Comparison of ENCODE assay signal across 9 cellular contexts in genomic region chr14:24427537-24428508, GRCh38. TPM values are rescaled to one million over a fixed set of nuclear protein-coding genes. Genes with fewer than 3 reads are reported as not detected.
DNase-seq lines count a peak whose midpoint lies in the region; ATAC-seq and TF ChIP-seq lines count a peak whose summit lies in the region.
"Had no signal": no experiment of that assay in that cellular context is flagged by ENCODE, and none has a peak within 500 bp of the region (broad histone marks: within the 10 kb centered on the region; RNA-seq: fewer than 3 reads in every experiment).

No MANE protein-coding gene starts in this region.

- TF ChIP-seq CTCF in Caco-2 (IDR thresholded peaks at IDR 0.05; ENCODE audit: insufficient read depth in 1 of 2, low read depth in 1 of 2, low read length in 1 of 2, severe bottlenecking in 1 of 2, unreplicated experiment in 1 of 2) (no peak), RWPE1 (conservative IDR thresholded peaks at IDR 0.05; ENCODE audit: low read depth) (no peak), esophagus muscularis mucosa (IDR thresholded peaks at IDR 0.05) (no peak), ovary (IDR thresholded peaks at IDR 0.05) (no peak), OCI-LY7 (conservative IDR thresholded peaks at IDR 0.05; ENCODE audit: low read length) (no peak)

- no peak overlapping the region for H3K4me3 ChIP-seq in Caco-2 (ENCODE audit: low read depth, low read length)
- H3K4me3 ChIP-seq in esophagus muscularis mucosa: no peak overlapping the region
- no peak overlapping the region for H3K4me3 ChIP-seq in ovary
- no peak overlapping the region for H3K4me3 ChIP-seq in OCI-LY7 (ENCODE audit: low read depth, low read length, poor library complexity, severe bottlenecking)

- no TSS peak for BruUV-seq in Caco-2 (replicated peaks; lab: Mats Ljungman, UMichigan)
- no TSS peak for BruUV-seq in OCI-LY7 (replicated peaks; lab: Mats Ljungman, UMichigan)

- peaks cover 5% of the 10 kb centered on the region; the same call in 1 of the 2 replicates for H3K79me2 ChIP-seq in OCI-LY7 (ENCODE audit: insufficient read depth, low read depth, low read length)

- H3K27ac ChIP-seq in RWPE1 (peak overlapping the region; percentile 91), esophagus muscularis mucosa (replicated peaks in 1 of 4) (no peak overlapping the region), ovary (peak overlapping the region in 1 of 2 donors; percentile 99), OCI-LY7 (ENCODE audit: low read depth, low read length, poor library complexity, severe bottlenecking) (no peak overlapping the region)

- H3K9me3 ChIP-seq in Caco-2: no peaks in the 10 kb centered on the region
- H3K9me3 ChIP-seq in esophagus muscularis mucosa: no peaks in the 10 kb centered on the region
- H3K9me3 ChIP-seq in ovary: no peaks in the 10 kb centered on the region
- no peaks in the 10 kb centered on the region for H3K9me3 ChIP-seq in OCI-LY7 (ENCODE audit: low read length)

- no peaks in the 10 kb centered on the region for H3K9me3 Mint-ChIP-seq in Caco-2 (ENCODE audit: unreplicated experiment)

- peak overlapping the region; percentile 48 for H3K4me3 Mint-ChIP-seq in Caco-2 (ENCODE audit: unreplicated experiment)

- no peaks in the 10 kb centered on the region for H3K9me2 ChIP-seq in OCI-LY7 (ENCODE audit: insufficient read depth, low read length)

- H3K4me1 Mint-ChIP-seq in Caco-2 (ENCODE audit: low read depth, unreplicated experiment): peaks cover 33% of the 10 kb centered on the region

- no peak for TF ChIP-seq POLR2A in esophagus muscularis mucosa (IDR thresholded peaks at IDR 0.05; ENCODE audit: low read depth)
- no peak for TF ChIP-seq POLR2A in ovary (IDR thresholded peaks at IDR 0.05)

- H3K4me1 ChIP-seq in Caco-2: peaks cover 71% of the 10 kb centered on the region
- H3K4me1 ChIP-seq in esophagus muscularis mucosa: peaks cover 34 to 53% (median 45%) of the 10 kb centered on the region in 4 donors
- peaks cover 15% of the 10 kb centered on the region for H3K4me1 ChIP-seq in ovary (ENCODE audit: insufficient read depth)
- H3K4me1 ChIP-seq in OCI-LY7 (ENCODE audit: insufficient read depth, low read length, poor library complexity, severe bottlenecking): peaks cover 31% of the 10 kb centered on the region

- H2AFZ ChIP-seq in OCI-LY7 (ENCODE audit: low read length): no peak overlapping the region

- no peaks in the 10 kb centered on the region for H3K27me3 Mint-ChIP-seq in Caco-2 (ENCODE audit: insufficient read depth, unreplicated experiment)

- intact Hi-C loops in Caco-2 (cut with micrococcal nuclease; ENCODE audit: unreplicated experiment) (loop anchor here (1.0 kb wide), 1 partner anchor 61 kb away; no protein-coding TSS in a partner anchor), esophagus muscularis mucosa (cut with DNase I) (no loop called here), ovary (cut with DNase I) (no loop called here), OCI-LY7 (cut with micrococcal nuclease; ENCODE audit: unreplicated experiment) (no loop called here)

- POLR2A ChIA-PET in Caco-2 (lab: Charles Lee): interaction anchor here (1.0 kb wide), 2 partner anchors 14 to 62 kb away, joined by 3 read pairs; no protein-coding TSS in a partner anchor
- POLR2A ChIA-PET in RWPE1 (lab: Yijun Ruan, JAX; ENCODE audit: low non-redundant PET): no interaction called here
- POLR2A ChIA-PET in OCI-LY7 (lab: Charles Lee): interaction anchor here (1.4 kb wide), 1 partner anchor 83 kb away, joined by 3 read pairs; no protein-coding TSS in a partner anchor

- H4K20me1 ChIP-seq in OCI-LY7 (ENCODE audit: insufficient read depth, low read length): no peaks in the 10 kb centered on the region

- peak overlapping the region; percentile 39 for H3K27ac Mint-ChIP-seq in Caco-2 (ENCODE audit: unreplicated experiment)

- 85% methylated on average over 14 of the region's 18 CpGs for WGBS in esophagus muscularis mucosa
- WGBS in ovary, 3 donors: 85 to 88% (median 85%) methylated on average over 18 of the region's 18 CpGs

- no peak overlapping the region for H3K4me2 ChIP-seq in OCI-LY7 (ENCODE audit: low read length)

- TF ChIP-seq EP300 in esophagus muscularis mucosa (IDR thresholded peaks at IDR 0.05) (no peak), ovary (IDR thresholded peaks at IDR 0.05) (no peak)

- H3K36me3 ChIP-seq in Caco-2 (ENCODE audit: control insufficient read depth, insufficient read depth, low read length): peaks cover 3% of the 10 kb centered on the region; the same call in 1 of the 2 replicates
- H3K36me3 ChIP-seq in esophagus muscularis mucosa: peaks cover 6 to 18% (median 16%) of the 10 kb centered on the region in 4 donors
- no peaks in the 10 kb centered on the region for H3K36me3 ChIP-seq in ovary
- peaks cover 5% of the 10 kb centered on the region; the same call in 1 of the 2 replicates for H3K36me3 ChIP-seq in OCI-LY7 (ENCODE audit: insufficient read depth, low read length)

- H3K36me3 Mint-ChIP-seq in Caco-2 (ENCODE audit: insufficient read depth, unreplicated experiment): peaks cover 7% of the 10 kb centered on the region

- H3K27me3 ChIP-seq in Caco-2 (replicated peaks; ENCODE audit: control insufficient read depth, insufficient read depth, low read length): no peaks in the 10 kb centered on the region
- no peaks in the 10 kb centered on the region for H3K27me3 ChIP-seq in esophagus muscularis mucosa
- no peaks in the 10 kb centered on the region for H3K27me3 ChIP-seq in ovary

- CTCF ChIA-PET in Caco-2 (lab: Charles Lee): interaction anchor here (1.2 to 2.3 kb wide), 3 partner anchors 8 to 95 kb away, joined by 5 to 23 read pairs (median 22); no protein-coding TSS in a partner anchor
- CTCF ChIA-PET in RWPE1 (lab: Yijun Ruan, JAX): interaction anchor here (2.6 kb wide), 1 partner anchor 94 kb away, joined by 11 read pairs; no protein-coding TSS in a partner anchor
- CTCF ChIA-PET in OCI-LY7 (lab: Charles Lee; ENCODE audit: unreplicated experiment): no interaction called here

- no peak for DNase-seq in Caco-2
- DNase-seq in RWPE1 (ENCODE audit: low spot score): no peak
- peak; percentile 55 for DNase-seq in esophagus muscularis mucosa (ENCODE audit: extremely low spot score)
- peak; percentile 13 to 43 (median 38) for DNase-seq in ovary
- DNase-seq in OCI-LY7 (ENCODE audit: low spot score): no peak
- no peak for DNase-seq in NCI-H187 treated with DMSO at 0.1 percent for 48 hours (lab: John Stamatoyannopoulos, UW)
- DNase-seq: NCI-H1092, T1000 had no signal

- ATAC-seq in HG03565 (IDR thresholded peaks at IDR 0.05; ENCODE audit: unreplicated experiment): no peak

RNA-seq across cellular contexts. Expression of gene CBLN3, which starts 1.6 kb away (rescaled TPM):
- total RNA-seq in Caco-2 (2022) (1.1 and 1.4 TPM in 2 replicates), esophagus muscularis mucosa (1 to 10 TPM; 1.2 to 2.2 (median 1.9) TPM), ovary (10 to 100 TPM in 1 of 7 donors, 1 to 10 TPM in 6; 2.0 to 10.5 (median 4.7) TPM), OCI-LY7 (2022) (6.7 and 7.9 TPM in 2 replicates)
- 1 to 10 TPM; 5.8 to 7.5 TPM for polyA plus RNA-seq in ovary
- total RNA-seq in OCI-LY7 (2014; rRNA removed; shearing (Covaris generic)): 1.2 and 2.0 TPM in 2 replicates

RNA-seq across cellular contexts. Expression of gene KHNYN, which starts 1.9 kb away (rescaled TPM):
- total RNA-seq in Caco-2 (2022) (50.0 and 50.5 TPM in 2 replicates), esophagus muscularis mucosa (10 to 100 TPM; 46.5 to 75.8 (median 58.4) TPM), ovary (10 to 100 TPM; 41.1 to 84.8 (median 67.8) TPM), OCI-LY7 (2022) (57.5 and 66.4 TPM in 2 replicates)
- 10 to 100 TPM; 35.1 to 44.4 TPM for polyA plus RNA-seq in ovary
- total RNA-seq in OCI-LY7 (2014; rRNA removed; shearing (Covaris generic)): 50.8 and 56.1 TPM in 2 replicates

RNA-seq across cellular contexts. Expression of gene SDR39U1, which starts 14.8 kb away (rescaled TPM):
- total RNA-seq in Caco-2 (2022): 44.1 and 45.8 TPM in 2 replicates
- total RNA-seq in esophagus muscularis mucosa: 10 to 100 TPM; 23.9 to 48.6 (median 33.5) TPM
- 10 to 100 TPM; 46.2 to 68.8 (median 62.4) TPM for total RNA-seq in ovary
- polyA plus RNA-seq in ovary: 10 to 100 TPM; 33.4 to 65.7 TPM
- 51.4 and 54.0 TPM in 2 replicates for total RNA-seq in OCI-LY7 (2014; rRNA removed; shearing (Covaris generic))
- total RNA-seq in OCI-LY7 (2022): 101 and 103 TPM in 2 replicates

RNA-seq across cellular contexts. Expression of gene NYNRIN, which starts 29.0 kb away (rescaled TPM):
- total RNA-seq in Caco-2 (2022) (5.9 and 6.1 TPM in 2 replicates), esophagus muscularis mucosa (10 to 100 TPM in 3 of 4 donors, 1 to 10 TPM in 1; 8.0 to 21.2 (median 13.4) TPM), ovary (10 to 100 TPM; 22.5 to 76.0 (median 63.6) TPM), OCI-LY7 (2022) (not detected in 2 replicates)
- polyA plus RNA-seq in ovary: 10 to 100 TPM; 22.0 to 26.2 TPM
- 0.13 TPM in 2 replicates for total RNA-seq in OCI-LY7 (2014; rRNA removed; shearing (Covaris generic))

RNA-seq across cellular contexts. Expression of gene NFATC4, which starts 59.8 kb away (rescaled TPM):
- total RNA-seq in Caco-2 (2022) (0.84 and 0.88 TPM in 2 replicates), esophagus muscularis mucosa (10 to 100 TPM; 38.8 to 65.2 (median 48.3) TPM), ovary (100 to 1,000 TPM in 5 of 7 donors, 10 to 100 TPM in 2; 74.1 to 288 (median 186) TPM), OCI-LY7 (2022) (96.6 and 130 TPM in 2 replicates)
- 100 to 1,000 TPM in 1 of 2 donors, 10 to 100 TPM in 1; 25.9 to 157 TPM for polyA plus RNA-seq in ovary
- 72.2 and 94.7 TPM in 2 replicates for total RNA-seq in OCI-LY7 (2014; rRNA removed; shearing (Covaris generic))

Comparison
In these comparisons a context has a peak if more than half of its experiments do, and no peak if none do; other contexts are left out.
1. DNase-seq: peak in esophagus muscularis mucosa (single experiment) and ovary (5 of 5); none in Caco-2 (0 of 2), RWPE1 (single experiment), OCI-LY7 (single experiment) and NCI-H187 treated with DMSO at 0.1 percent for 48 hours (single experiment).